In the genomic region with DNA sequence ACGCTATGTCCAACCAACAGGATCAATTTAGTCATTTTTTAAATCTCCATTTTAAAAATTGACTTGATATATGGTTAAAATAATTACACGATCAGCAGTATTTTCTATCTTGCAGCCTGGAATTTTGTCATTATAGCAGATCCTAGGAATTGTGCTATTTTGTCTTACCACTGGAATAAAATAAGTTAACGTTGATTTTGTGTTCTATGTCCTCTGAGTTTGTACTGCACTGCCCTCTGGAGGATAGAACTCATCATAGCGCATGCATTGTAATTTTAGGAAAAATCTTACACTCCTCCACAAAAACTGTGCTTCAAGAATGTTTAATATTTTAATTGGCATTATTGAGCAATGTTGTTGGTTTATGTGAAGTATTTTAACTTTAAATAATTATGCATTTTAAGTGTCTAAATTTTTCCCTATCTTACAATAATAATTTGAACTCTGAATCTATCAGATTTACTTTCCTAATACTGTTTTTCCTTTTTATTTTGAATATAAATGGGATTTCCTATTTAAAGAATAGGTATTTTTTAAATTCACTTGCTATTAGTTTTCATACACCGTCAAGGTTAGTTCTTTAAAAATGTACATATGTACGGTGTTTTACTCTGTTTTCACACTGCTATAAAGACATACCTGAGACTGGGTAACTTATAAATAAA, we compare ENCODE assay signal across 1 cellular context.
TF ChIP-seq lines count a peak whose summit lies in the region.

No MANE protein-coding gene starts in this region.

TF ChIP-seq in H1, 55 proteins besides CTCF, POLR2A, EP300 and RAD21:
- TF ChIP-seq, protein P1, sequence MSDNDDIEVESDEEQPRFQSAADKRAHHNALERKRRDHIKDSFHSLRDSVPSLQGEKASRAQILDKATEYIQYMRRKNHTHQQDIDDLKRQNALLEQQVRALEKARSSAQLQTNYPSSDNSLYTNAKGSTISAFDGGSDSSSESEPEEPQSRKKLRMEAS (IDR thresholded peaks at IDR 0.05), result no peak
- TF ChIP-seq CBX5 (IDR thresholded peaks at IDR 0.05; ENCODE audit: low read depth, low read length), result no peak
- TF ChIP-seq PHF8 (conservative IDR thresholded peaks at IDR 0.05; ENCODE audit: low read depth, low read length), result no peak
- no peak for TF ChIP-seq BCL11A (IDR thresholded peaks at IDR 0.05; ENCODE audit: low read depth in 2 of 2, low read length in 2 of 2)
- no peak for TF ChIP-seq EZH2 (IDR thresholded peaks at IDR 0.05; ENCODE audit: low read depth, low read length, severe bottlenecking)
- TF ChIP-seq NRF1 (IDR thresholded peaks at IDR 0.05; ENCODE audit: low read depth, low read length), result no peak
- no peak for TF ChIP-seq POU5F1 (IDR thresholded peaks at IDR 0.05; ENCODE audit: low read depth, low read length)
- no peak for TF ChIP-seq GTF2F1 (IDR thresholded peaks at IDR 0.05; ENCODE audit: borderline replicate concordance, low read depth, low read length)
- TF ChIP-seq RBBP5 (IDR thresholded peaks at IDR 0.05; ENCODE audit: borderline replicate concordance, low read depth, low read length), result no peak
